Comparison of ENCODE assay signal across 8 cellular contexts in genomic region chr22:41621911-41622179, GRCh38. TPM values are rescaled to one million over a fixed set of nuclear protein-coding genes. Genes with fewer than 3 reads are reported as not detected.
DNase-seq lines count a peak whose midpoint lies in the region; ATAC-seq and TF ChIP-seq lines count a peak whose summit lies in the region.

No MANE protein-coding gene starts in this region.

- CTCF ChIA-PET in CD8-positive, alpha-beta memory T cell (lab: Charles Lee), result interaction anchor here (0.9 to 2.0 kb wide), 2 partner anchors 45 to 67 kb away, joined by 3 to 6 read pairs; partner anchors contain the start of gene SNU13
- CTCF ChIA-PET in Panc1 (lab: Charles Lee), result no interaction called here

- H3K79me2 ChIP-seq in osteoblast (ENCODE audit: insufficient read depth, low read length), result peaks cover 78% of the 10 kb centered on the region

- intact Hi-C loops in Panc1 (cut with micrococcal nuclease; ENCODE audit: unreplicated experiment), result no loop called here

- no peaks in the 10 kb centered on the region for H3K9me3 Mint-ChIP-seq in CD8-positive, alpha-beta memory T cell

- POLR2A ChIA-PET in CD8-positive, alpha-beta memory T cell (lab: Charles Lee), result interaction anchor here (0.7 to 4.0 kb wide), 7 partner anchors 16 to 319 kb away, joined by 3 to 48 read pairs (median 6); partner anchors contain the start of genes PMM1, SNU13, TEF and TOB2
- POLR2A ChIA-PET in Panc1 (lab: Charles Lee), result no interaction called here

- peaks cover 31 to 62% (median 39%) of the 10 kb centered on the region in 3 donors for H3K4me1 Mint-ChIP-seq in CD8-positive, alpha-beta memory T cell

- peak overlapping the region; percentile 98 to 100 (median 99) for H3K27ac Mint-ChIP-seq in CD8-positive, alpha-beta memory T cell

- H3K9me3 ChIP-seq in CD8-positive, alpha-beta memory T cell (ENCODE audit: low read length), result no peaks in the 10 kb centered on the region
- no peaks in the 10 kb centered on the region for H3K9me3 ChIP-seq in Panc1 (ENCODE audit: control insufficient read depth, insufficient read depth, low read depth, low read length)
- H3K9me3 ChIP-seq in osteoblast (ENCODE audit: low read depth, low read length), result no peaks in the 10 kb centered on the region

- H3K4me2 ChIP-seq in osteoblast (ENCODE audit: insufficient read depth, low read length), result peak overlapping the region; percentile 85

- no peak for ATAC-seq in Panc1
- ATAC-seq in HG03520 (IDR thresholded peaks at IDR 0.05; ENCODE audit: unreplicated experiment), result no peak

- H3K36me3 Mint-ChIP-seq in CD8-positive, alpha-beta memory T cell, result peaks cover 0 to 33% (median 3%) of the 10 kb centered on the region in 3 donors

- H3K36me3 ChIP-seq in CD8-positive, alpha-beta memory T cell (ENCODE audit: insufficient read depth, low read length), result peaks cover 10% of the 10 kb centered on the region
- peaks cover 14% of the 10 kb centered on the region for H3K36me3 ChIP-seq in Panc1 (ENCODE audit: control insufficient read depth, insufficient read depth, low read length)
- H3K36me3 ChIP-seq in osteoblast (ENCODE audit: insufficient read depth, low read length), result peaks cover 31% of the 10 kb centered on the region

- no peak for DNase-seq in CD8-positive, alpha-beta memory T cell
- DNase-seq in Panc1 (ENCODE audit: low read depth, low spot score) (no peak), epithelial cell of esophagus (ENCODE audit: low read depth) (no peak), osteoblast (ENCODE audit: insufficient read length, low spot score, missing footprints) (no peak), NCI-H510A (lab: John Stamatoyannopoulos, UW) (no peak), hepatic stellate cell (ENCODE audit: low spot score) (no peak), NCI-H2227 (lab: John Stamatoyannopoulos, UW; ENCODE audit: unreplicated experiment) (no peak)

- peaks cover 30% of the 10 kb centered on the region for H3K4me1 ChIP-seq in CD8-positive, alpha-beta memory T cell (ENCODE audit: insufficient read depth, low read length)
- peaks cover 7% of the 10 kb centered on the region; the same call in 1 of the 2 replicates for H3K4me1 ChIP-seq in Panc1 (ENCODE audit: control insufficient read depth, insufficient read depth, low read length)
- H3K4me1 ChIP-seq in osteoblast (ENCODE audit: insufficient read depth, low read length), result peaks cover 19% of the 10 kb centered on the region

- peak overlapping the region; percentile 99 for H3K27ac ChIP-seq in CD8-positive, alpha-beta memory T cell (ENCODE audit: low read depth, low read length)
- H3K27ac ChIP-seq in Panc1 (ENCODE audit: low read length) (peak overlapping the region; percentile 93), osteoblast (ENCODE audit: low read depth, low read length) (peak overlapping the region; percentile 99)

- TF ChIP-seq CTCF in Panc1 (IDR thresholded peaks at IDR 0.05) (no peak), epithelial cell of esophagus (IDR thresholded peaks at IDR 0.05; ENCODE audit: insufficient read depth, low read depth, low read length, missing control alignments) (no peak), osteoblast (IDR thresholded peaks at IDR 0.05; ENCODE audit: extremely low read depth, low read depth, low read length) (no peak)

- H3K27me3 Mint-ChIP-seq in CD8-positive, alpha-beta memory T cell, result peaks cover 0 to 1% of the 10 kb centered on the region in 2 donors

- peaks cover 9% of the 10 kb centered on the region for H4K20me1 ChIP-seq in osteoblast (ENCODE audit: insufficient read depth, low read length)

- no peaks in the 10 kb centered on the region for H3K27me3 ChIP-seq in CD8-positive, alpha-beta memory T cell (ENCODE audit: insufficient read depth, low read length, poor library complexity, severe bottlenecking)
- no peaks in the 10 kb centered on the region for H3K27me3 ChIP-seq in Panc1 (ENCODE audit: control insufficient read depth, insufficient read depth, low read length)
- no peaks in the 10 kb centered on the region for H3K27me3 ChIP-seq in osteoblast (ENCODE audit: insufficient read depth, low read length)

- H2AFZ ChIP-seq in osteoblast (ENCODE audit: low read length), result peak overlapping the region; percentile 98

- H3K4me3 ChIP-seq in CD8-positive, alpha-beta memory T cell (ENCODE audit: low read length), result peak overlapping the region; percentile 93
- peak overlapping the region; percentile 71 to 91 for H3K4me3 ChIP-seq in Panc1 (ENCODE audit: low read depth in 2 of 2, low read length in 2 of 2)
- H3K4me3 ChIP-seq in epithelial cell of esophagus (ENCODE audit: low read length), result peak overlapping the region; percentile 97
- H3K4me3 ChIP-seq in osteoblast (ENCODE audit: insufficient read depth, low read length), result peak overlapping the region; percentile 99

- in situ Hi-C loops in Panc1 (cut with HindIII; ENCODE audit: low pct_unique_long_range_greater_than_20kb, low sequenced_read_pairs), result no loop called here

- peak overlapping the region; percentile 91 to 100 (median 95) for H3K4me3 Mint-ChIP-seq in CD8-positive, alpha-beta memory T cell

- no TSS peak for BruUV-seq in Panc1 (replicated peaks; lab: Mats Ljungman, UMichigan)

RNA-seq across cellular contexts. Expression of gene XRCC6, which starts 0.8 kb away (rescaled TPM):
- 100 to 1,000 TPM; 447 to 453 TPM for total RNA-seq in CD8-positive, alpha-beta memory T cell
- polyA plus RNA-seq in CD8-positive, alpha-beta memory T cell, result 456 TPM
- total RNA-seq in Panc1 (2021; ENCODE audit: unreplicated experiment), result 287 TPM
- polyA plus RNA-seq in Panc1 (2012; ENCODE audit: insufficient read length), result 246 TPM
- 247 and 251 TPM in 2 replicates for total RNA-seq in osteoblast

RNA-seq across cellular contexts. Expression of gene DESI1, which starts 1.0 kb away (rescaled TPM):
- total RNA-seq in CD8-positive, alpha-beta memory T cell, result 10 to 100 TPM; 84.2 to 86.9 TPM
- polyA plus RNA-seq in CD8-positive, alpha-beta memory T cell, result 12.5 TPM
- total RNA-seq in Panc1 (2021; ENCODE audit: unreplicated experiment), result 33.5 TPM
- 14.9 TPM for polyA plus RNA-seq in Panc1 (2012; ENCODE audit: insufficient read length)
- 16.3 and 18.3 TPM in 2 replicates for total RNA-seq in osteoblast

RNA-seq across cellular contexts. Expression of gene PMM1, which starts 32.2 kb away (rescaled TPM):
- total RNA-seq in CD8-positive, alpha-beta memory T cell, result 10 to 100 TPM; 27.5 to 33.2 TPM
- 33.3 TPM for polyA plus RNA-seq in CD8-positive, alpha-beta memory T cell
- total RNA-seq in Panc1 (2021; ENCODE audit: unreplicated experiment) (30.5 TPM), osteoblast (15.6 and 18.9 TPM in 2 replicates)
- polyA plus RNA-seq in Panc1 (2012; ENCODE audit: insufficient read length), result 32.9 TPM
